Comparison of ENCODE assay signal across 21 cellular contexts in genomic region chr14:52910597-52910996, GRCh38. TPM values are rescaled to one million over a fixed set of nuclear protein-coding genes. Genes with fewer than 3 reads are reported as not detected.
A peak's percentile ranks its signal among the peaks of the same experiment; 100 is the strongest.
DNase-seq lines count a peak whose midpoint lies in the region; ATAC-seq and TF ChIP-seq lines count a peak whose summit lies in the region.
"Had no signal": no experiment of that assay in that cellular context is flagged by ENCODE, and none has a peak within 500 bp of the region (broad histone marks: within the 10 kb centered on the region; RNA-seq: fewer than 3 reads in every experiment).

No MANE protein-coding gene starts in this region.

- intact Hi-C loops in mammary epithelial cell (cut with micrococcal nuclease) = no loop called here

- H3K4me3 ChIP-seq in mammary epithelial cell (replicated peaks in 1 of 3; ENCODE audit: insufficient read depth in 1 of 3, low read depth in 2 of 3, low read length in 3 of 3) = no peak overlapping the region
- no peak overlapping the region for H3K4me3 ChIP-seq in mesenchymal stem cell (ENCODE audit: insufficient read depth in 1 of 2, low read depth in 1 of 2, low read length in 2 of 2)
- peak overlapping the region; percentile 20 for H3K4me3 ChIP-seq in thoracic aorta
- H3K4me3 ChIP-seq in mesendoderm (ENCODE audit: low read length) = no peak overlapping the region

- CTCF ChIA-PET in mammary epithelial cell (lab: Charles Lee; ENCODE audit: low non-redundant PET) = no interaction called here

- no peak overlapping the region for H3K4me2 ChIP-seq in mammary epithelial cell (ENCODE audit: insufficient read depth, low read depth, low read length)
- no peak overlapping the region for H3K4me2 ChIP-seq in mesenchymal stem cell (ENCODE audit: low read length, poor library complexity, severe bottlenecking)
- H3K4me2 ChIP-seq in mesendoderm (ENCODE audit: low read length) = no peak overlapping the region

- H4K91ac ChIP-seq in mesenchymal stem cell (ENCODE audit: low read length) = no peak overlapping the region

- BruUV-seq in mammary epithelial cell (replicated peaks; lab: Mats Ljungman, UMichigan) = no TSS peak

- H3K18ac ChIP-seq in mesenchymal stem cell (ENCODE audit: low read depth in 1 of 2, low read length in 2 of 2) (no peak overlapping the region), mesendoderm (ENCODE audit: low read length) (no peak overlapping the region)

- no peak overlapping the region for H3K56ac ChIP-seq in mesendoderm (ENCODE audit: low read length)

- H2BK120ac ChIP-seq in mesenchymal stem cell (ENCODE audit: low read depth, low read length) = no peak overlapping the region
- no peak overlapping the region for H2BK120ac ChIP-seq in mesendoderm (ENCODE audit: low read depth, low read length)

- H3K9ac ChIP-seq in mammary epithelial cell (ENCODE audit: insufficient read depth, low read length) = no peak overlapping the region
- peak overlapping the region; percentile 88 for H3K9ac ChIP-seq in mesenchymal stem cell (ENCODE audit: low read length)
- no peak overlapping the region for H3K9ac ChIP-seq in mesendoderm (ENCODE audit: low read length)

- H2AK5ac ChIP-seq in mesenchymal stem cell (ENCODE audit: low read length, severe bottlenecking) (no peak overlapping the region), mesendoderm (ENCODE audit: low read length) (no peak overlapping the region)

- H2BK5ac ChIP-seq in mesenchymal stem cell (ENCODE audit: low read depth, low read length, poor library complexity, severe bottlenecking) (no peak overlapping the region), mesendoderm (ENCODE audit: low read length) (no peak overlapping the region)

- peaks cover 4% of the 10 kb centered on the region for H3K36me3 ChIP-seq in mammary epithelial cell (ENCODE audit: insufficient read depth, low read length)
- H3K36me3 ChIP-seq in mesenchymal stem cell (ENCODE audit: control insufficient read depth in 1 of 2, insufficient read depth in 2 of 2, low read depth in 1 of 2, low read length in 2 of 2) = peaks cover 12 to 33% of the 10 kb centered on the region in 2 experiments
- peaks cover 7% of the 10 kb centered on the region for H3K36me3 ChIP-seq in thoracic aorta
- H3K36me3 ChIP-seq in mesendoderm (ENCODE audit: control insufficient read depth, insufficient read depth, low read length) = peaks cover 2% of the 10 kb centered on the region
- H3K36me3 ChIP-seq: WERI-Rb-1 had no signal

- no peak overlapping the region for H3K23ac ChIP-seq in mesenchymal stem cell (ENCODE audit: low read length in 2 of 2)
- H3K23ac ChIP-seq in mesendoderm (ENCODE audit: low read length) = no peak overlapping the region

- DNase-seq in mammary epithelial cell = no peak
- DNase-seq in fibroblast of peridontal ligament (ENCODE audit: extremely low read depth) = peak; percentile 41
- no peak for DNase-seq in mesenchymal stem cell
- no peak for DNase-seq in thoracic aorta (ENCODE audit: low spot score)
- DNase-seq in mesendoderm = no peak
- DNase-seq: activated CD4-positive, alpha-beta T cell treated with anti-CD3 and anti-CD28 coated beads, Interleukin-2, amount 10 ng/mL, durations not matched to agents 24 days and 14 days; activated naive CD4-positive, alpha-beta T cell; activated T-cell treated with anti-CD3 and anti-CD28 coated beads, Interleukin-2, amount 50 U/mL, for 48 hours; foreskin keratinocyte; GOT3; KBM-7; NCI-H1417 treated with DMSO at 0.1 percent for 48 hours; NCI-H2081 treated with DMSO at 0.1 percent for 48 hours; NCI-H446 treated with DMSO at 0.1 percent for 48 hours; stimulated activated CD4-positive, alpha-beta T cell treated with anti-CD3 and anti-CD28 coated beads, Interleukin-4, amount 100 ng/mL, for 24 hours; stimulated activated naive B cell treated with anti-CD40 and anti-IgM and Interleukin-4, amounts not matched to agents 10 μg/mL and 1 μg/mL and 100 μg/mL, for 72 hours; trophoblast cell; WERI-Rb-1 had no signal

- dilution Hi-C loops in mammary epithelial cell (cut with HindIII; ENCODE audit: low sequenced_read_pairs) = no loop called here

- peaks cover 12% of the 10 kb centered on the region for H3K4me1 ChIP-seq in mammary epithelial cell (ENCODE audit: insufficient read depth, low read length)
- H3K4me1 ChIP-seq in mesenchymal stem cell (ENCODE audit: control insufficient read depth, insufficient read depth, low read depth, low read length) = peaks cover 5% of the 10 kb centered on the region
- H3K4me1 ChIP-seq in thoracic aorta (ENCODE audit: control insufficient read depth in 1 of 2, low read depth in 2 of 2) = peaks cover 32 to 91% of the 10 kb centered on the region in 2 donors
- H3K4me1 ChIP-seq in mesendoderm (ENCODE audit: control insufficient read depth, low read depth, low read length) = no peaks in the 10 kb centered on the region

- WGBS in mammary epithelial cell (ENCODE audit: low coverage, missing lambda C conversion rate) = 20% methylated on average over 2 of the region's 2 CpGs
- WGBS in mesenchymal stem cell = no CpG with 5 or more reads among the region's 2 CpGs
- no CpG with 5 or more reads among the region's 2 CpGs for WGBS in mesendoderm (ENCODE audit: extremely low coverage, insufficient coverage, low lambda C conversion rate)

- H2BK12ac ChIP-seq in mesenchymal stem cell (ENCODE audit: low read length in 2 of 2) = no peak overlapping the region

- H3K4ac ChIP-seq in mesenchymal stem cell (ENCODE audit: low read depth in 1 of 2, low read length in 2 of 2) = no peak overlapping the region
- H3K4ac ChIP-seq in mesendoderm (ENCODE audit: low read depth, low read length) = no peak overlapping the region

- no peak overlapping the region for H3K14ac ChIP-seq in mesenchymal stem cell (ENCODE audit: low read length in 2 of 2)

- H4K20me1 ChIP-seq in mammary epithelial cell (ENCODE audit: insufficient read depth, low read length) = no peaks in the 10 kb centered on the region

- H3K79me1 ChIP-seq in mesenchymal stem cell (replicated peaks; ENCODE audit: low read length, poor library complexity, severe bottlenecking) (peaks cover 18% of the 10 kb centered on the region), mesendoderm (ENCODE audit: low read length) (peaks cover 17% of the 10 kb centered on the region)

- H3K79me2 ChIP-seq in mammary epithelial cell (ENCODE audit: insufficient read depth, low read length) (peaks cover 26% of the 10 kb centered on the region), mesendoderm (ENCODE audit: control insufficient read depth, insufficient read depth, low read length) (peaks cover 47% of the 10 kb centered on the region)

- no peak overlapping the region for H2BK15ac ChIP-seq in mesenchymal stem cell (ENCODE audit: low read depth, poor library complexity, severe bottlenecking)
- H2BK15ac ChIP-seq in mesendoderm (replicated peaks; ENCODE audit: low read depth) = no peak overlapping the region

- H4K8ac ChIP-seq in mesenchymal stem cell (ENCODE audit: low read length) (no peak overlapping the region), mesendoderm (ENCODE audit: low read depth, low read length) (no peak overlapping the region)

- H3K27ac ChIP-seq in mammary epithelial cell (ENCODE audit: insufficient read depth, low read depth, low read length) (peak overlapping the region; percentile 7), mesenchymal stem cell (ENCODE audit: low read length, poor library complexity, severe bottlenecking) (no peak overlapping the region), thoracic aorta (peak overlapping the region; percentile 45 to 75), mesendoderm (ENCODE audit: low read depth, low read length) (no peak overlapping the region)
- H3K27ac ChIP-seq: foreskin keratinocyte, WERI-Rb-1 had no signal

- H2AFZ ChIP-seq in mammary epithelial cell (ENCODE audit: low read depth, low read length) (no peak overlapping the region), mesenchymal stem cell (ENCODE audit: low read depth, low read length) (no peak overlapping the region)

- H4K5ac ChIP-seq in mesendoderm (ENCODE audit: low read length) = no peak overlapping the region

- in situ Hi-C loops in mammary epithelial cell (cut with MboI; ENCODE audit: low sequenced_read_pairs in 2 of 2) = no loop called here

- TF ChIP-seq CTCF in mammary epithelial cell (conservative IDR thresholded peaks at IDR 0.05 in 1 of 2, IDR thresholded peaks at IDR 0.05 in 1 of 2; ENCODE audit: extremely low read depth in 1 of 2, insufficient read depth in 1 of 2, low read depth in 1 of 2, low read length in 2 of 2) = no peak
- no peak for TF ChIP-seq CTCF in thoracic aorta (IDR thresholded peaks at IDR 0.05)

- H3K27me3 ChIP-seq in mammary epithelial cell (ENCODE audit: insufficient read depth, low read length) = no peaks in the 10 kb centered on the region
- H3K27me3 ChIP-seq in mesenchymal stem cell (ENCODE audit: control insufficient read depth in 1 of 2, insufficient read depth in 1 of 2, low read length in 2 of 2) = no peaks in the 10 kb centered on the region
- no peaks in the 10 kb centered on the region for H3K27me3 ChIP-seq in thoracic aorta (replicated peaks; ENCODE audit: insufficient read depth)
- H3K27me3 ChIP-seq in mesendoderm (ENCODE audit: insufficient read depth, low read length, poor library complexity) = no peaks in the 10 kb centered on the region
- H3K27me3 ChIP-seq: foreskin keratinocyte had no signal

- H3K9me3 ChIP-seq in mammary epithelial cell (replicated peaks; ENCODE audit: insufficient read depth, low read length) = no peaks in the 10 kb centered on the region
- H3K9me3 ChIP-seq in mesenchymal stem cell (ENCODE audit: control insufficient read depth, low read length) = no peaks in the 10 kb centered on the region
- no peaks in the 10 kb centered on the region for H3K9me3 ChIP-seq in thoracic aorta

- no peak for ATAC-seq in thoracic aorta (ENCODE audit: insufficient number of reproducible peaks, low FRiP score, low read depth)
- no peak for ATAC-seq in HG02623 (IDR thresholded peaks at IDR 0.05; ENCODE audit: unreplicated experiment)
- ATAC-seq in HG03354 (IDR thresholded peaks at IDR 0.05; ENCODE audit: poor library complexity, severe bottlenecking, unreplicated experiment) = no peak
- ATAC-seq: foreskin keratinocyte; stimulated activated naive B cell treated with anti-CD40 and anti-IgM and Interleukin-4, amounts not matched to agents 10 μg/mL and 1 μg/mL and 100 μg/mL, for 72 hours had no signal

RNA-seq across cellular contexts. Expression of gene FERMT2, which starts 40.3 kb away (rescaled TPM):
- total RNA-seq in mammary epithelial cell (10 to 100 TPM; 25.9 to 86.0 TPM), thoracic aorta (100 to 1,000 TPM; 197 to 225 TPM)
- 15.3 TPM for polyA plus RNA-seq in mammary epithelial cell
- polyA minus RNA-seq in mammary epithelial cell = 32.9 TPM
- polyA plus RNA-seq in mesenchymal stem cell (2013, experiment 1 of 2) = 137 TPM
- 137 TPM for polyA plus RNA-seq in mesenchymal stem cell (2013, experiment 2 of 2)
- polyA plus RNA-seq in mesendoderm (2013, experiment 1 of 2) = 214 TPM
- 220 TPM for polyA plus RNA-seq in mesendoderm (2013, experiment 2 of 2)
- total RNA-seq: OCI-LY7 had no signal

Comparison
In these comparisons a context has a peak if more than half of its experiments do, and no peak if none do; other contexts are left out.
1. H3K27ac ChIP-seq: peak in mammary epithelial cell (single experiment) and thoracic aorta (2 of 2); none in mesenchymal stem cell (single experiment) and mesendoderm (single experiment).